Comparison of ENCODE assay signal across 12 cellular contexts in genomic region chrX:40016702-40017101, GRCh38.
DNase-seq lines count a peak whose midpoint lies in the region; ATAC-seq, FAIRE-seq and TF ChIP-seq lines count a peak whose summit lies in the region.
"Had no signal": no experiment of that assay in that cellular context is flagged by ENCODE, and none has a peak within 500 bp of the region (broad histone marks: within the 10 kb centered on the region; RNA-seq: fewer than 3 reads in every experiment).

No MANE protein-coding gene starts in this region.

- no peak overlapping the region for H2BK120ac ChIP-seq in mesenchymal stem cell (ENCODE audit: low read depth, low read length)

- H3K79me1 ChIP-seq in mesenchymal stem cell (replicated peaks; ENCODE audit: low read length, poor library complexity, severe bottlenecking), result no peaks in the 10 kb centered on the region

- no peak overlapping the region for H3K9ac ChIP-seq in K562 (ENCODE audit: insufficient read depth in 1 of 2, low read depth in 2 of 2, low read length in 2 of 2)
- no peak overlapping the region for H3K9ac ChIP-seq in mesenchymal stem cell (ENCODE audit: low read length)

- peaks cover 10% of the 10 kb centered on the region for H3K4me1 Mint-ChIP-seq in activated CD4-positive, alpha-beta T cell treated with anti-CD3 and anti-CD28 coated beads for 36 hours
- H3K4me1 Mint-ChIP-seq in CD4-positive, alpha-beta T cell (ENCODE audit: low read depth), result peaks cover 10% of the 10 kb centered on the region
- H3K4me1 Mint-ChIP-seq in chondrocyte (ENCODE audit: low read depth), result peaks cover 6% of the 10 kb centered on the region

- H2AFZ ChIP-seq in K562 (ENCODE audit: low read depth, low read length) (no peak overlapping the region), mesenchymal stem cell (ENCODE audit: low read depth, low read length) (no peak overlapping the region)

- H3K27me3 Mint-ChIP-seq in activated CD4-positive, alpha-beta T cell treated with anti-CD3 and anti-CD28 coated beads for 36 hours, result peaks cover 4% of the 10 kb centered on the region
- no peaks in the 10 kb centered on the region for H3K27me3 Mint-ChIP-seq in CD4-positive, alpha-beta T cell
- H3K27me3 Mint-ChIP-seq in chondrocyte (ENCODE audit: low read depth), result no peaks in the 10 kb centered on the region

- H3K27ac Mint-ChIP-seq in activated CD4-positive, alpha-beta T cell treated with anti-CD3 and anti-CD28 coated beads for 36 hours, result no peak overlapping the region
- H3K27ac Mint-ChIP-seq in CD4-positive, alpha-beta T cell, result no peak overlapping the region
- H3K27ac Mint-ChIP-seq in chondrocyte (ENCODE audit: unreplicated experiment), result no peak overlapping the region

- H3K27me3 ChIP-seq in CD4-positive, alpha-beta T cell (ENCODE audit: control insufficient read depth, insufficient read depth, low read length), result peaks cover 16% of the 10 kb centered on the region
- H3K27me3 ChIP-seq in K562 (ENCODE audit: control insufficient read depth in 2 of 2, insufficient read depth in 2 of 2, low read length in 2 of 2), result no peaks in the 10 kb centered on the region
- H3K27me3 ChIP-seq in mesenchymal stem cell (ENCODE audit: control insufficient read depth in 1 of 2, insufficient read depth in 1 of 2, low read length in 2 of 2), result peaks cover 0 to 20% of the 10 kb centered on the region in 2 experiments

- no peak overlapping the region for H2BK15ac ChIP-seq in mesenchymal stem cell (ENCODE audit: low read depth, poor library complexity, severe bottlenecking)

- no peak for TF ChIP-seq CTCF in CD4-positive, alpha-beta T cell (IDR thresholded peaks at IDR 0.05)
- no peak for TF ChIP-seq CTCF in HEK293 (tag by site-specific recombination; IDR thresholded peaks at IDR 0.05)
- TF ChIP-seq CTCF in K562 (IDR thresholded peaks at IDR 0.05 in 2 of 3, conservative IDR thresholded peaks at IDR 0.05 in 1 of 3; ENCODE audit: insufficient read depth in 2 of 3, low read depth in 1 of 3, low read length in 3 of 3), result no peak
- no peak for TF ChIP-seq CTCF in chondrocyte (IDR thresholded peaks at IDR 0.05)

- H2BK12ac ChIP-seq in mesenchymal stem cell (ENCODE audit: low read length in 2 of 2), result no peak overlapping the region

- no peaks in the 10 kb centered on the region; the same call in 2 of the 3 replicates for H3K79me2 ChIP-seq in K562 (ENCODE audit: control insufficient read depth, insufficient read depth, low read length)

- H3K4me3 Mint-ChIP-seq in activated CD4-positive, alpha-beta T cell treated with anti-CD3 and anti-CD28 coated beads for 36 hours, result no peak overlapping the region
- peak overlapping the region; percentile 66 for H3K4me3 Mint-ChIP-seq in CD4-positive, alpha-beta T cell
- no peak overlapping the region for H3K4me3 Mint-ChIP-seq in chondrocyte (ENCODE audit: unreplicated experiment)

- H3K4me1 ChIP-seq in HEK293 (ENCODE audit: control insufficient read depth, insufficient read depth, low read length) (no peaks in the 10 kb centered on the region; the same call in 1 of the 2 replicates), K562 (replicated peaks in 1 of 2; ENCODE audit: control insufficient read depth in 2 of 2, insufficient read depth in 2 of 2, low read length in 2 of 2) (peaks cover 0 to 33% of the 10 kb centered on the region in 2 experiments; a peak in 3 of 5 replicates), mesenchymal stem cell (ENCODE audit: control insufficient read depth, insufficient read depth, low read depth, low read length) (peaks cover 18% of the 10 kb centered on the region)

- H4K8ac ChIP-seq in mesenchymal stem cell (ENCODE audit: low read length), result no peak overlapping the region

- CTCF ChIA-PET in activated CD4-positive, alpha-beta T cell treated with anti-CD3 and anti-CD28 coated beads for 36 hours (lab: Charles Lee), result no interaction called here
- CTCF ChIA-PET in CD4-positive, alpha-beta T cell (lab: Charles Lee), result no interaction called here
- CTCF ChIA-PET in HEK293 (lab: Yijun Ruan, JAX), result interaction anchor here (0.7 kb wide), 1 partner anchor 1238 kb away, joined by 3 read pairs; no protein-coding TSS in a partner anchor
- CTCF ChIA-PET in K562 (lab: Yijun Ruan, JAX; ENCODE audit: low intra/inter-chr PET ratio), result no interaction called here

- no peak for FAIRE-seq in K562 (lab: Jason Lieb, UNC)
- FAIRE-seq: A204.1, H54 had no signal

- no peaks in the 10 kb centered on the region for H4K20me1 ChIP-seq in K562 (replicated peaks; ENCODE audit: control insufficient read depth, insufficient read depth, low read length)

- H3K14ac ChIP-seq in mesenchymal stem cell (ENCODE audit: low read length in 2 of 2), result no peak overlapping the region

- intact Hi-C loops in activated CD4-positive, alpha-beta T cell treated with anti-CD3 and anti-CD28 coated beads for 36 hours (cut with DNase I, micrococcal nuclease), result no loop called here
- intact Hi-C loops in CD4-positive, alpha-beta T cell (cut with DNase I, micrococcal nuclease), result no loop called here
- intact Hi-C loops in K562 (cut with micrococcal nuclease), result loop anchor here (10.0 kb wide), 2 partner anchors 78 to 158 kb away; partner anchors contain the start of gene BCOR

- in situ Hi-C loops in K562 (cut with MboI), result no loop called here

- H3K9me3 Mint-ChIP-seq in activated CD4-positive, alpha-beta T cell treated with anti-CD3 and anti-CD28 coated beads for 36 hours (ENCODE audit: low read depth), result peaks cover 4% of the 10 kb centered on the region
- no peaks in the 10 kb centered on the region for H3K9me3 Mint-ChIP-seq in CD4-positive, alpha-beta T cell
- peaks cover 14% of the 10 kb centered on the region for H3K9me3 Mint-ChIP-seq in chondrocyte (ENCODE audit: low read depth)

- POLR2A ChIA-PET in activated CD4-positive, alpha-beta T cell treated with anti-CD3 and anti-CD28 coated beads for 36 hours (lab: Charles Lee), result no interaction called here
- POLR2A ChIA-PET in CD4-positive, alpha-beta T cell (lab: Charles Lee), result interaction anchor here (0.6 kb wide), 1 partner anchor 161 kb away, joined by 3 read pairs; no protein-coding TSS in a partner anchor
- POLR2A ChIA-PET in HEK293 (lab: Yijun Ruan, JAX) (no interaction called here), K562 (lab: Yijun Ruan, JAX) (no interaction called here)

- H3K18ac ChIP-seq in mesenchymal stem cell (ENCODE audit: low read depth in 1 of 2, low read length in 2 of 2), result no peak overlapping the region

- no peak overlapping the region for H3K4ac ChIP-seq in mesenchymal stem cell (ENCODE audit: low read depth in 1 of 2, low read length in 2 of 2)

- TF ChIP-seq POLR2A in K562 (conservative IDR thresholded peaks at IDR 0.05), result no peak

- H3K23ac ChIP-seq in mesenchymal stem cell (ENCODE audit: low read length in 2 of 2), result no peak overlapping the region

- TF ChIP-seq EP300 in K562 (IDR thresholded peaks at IDR 0.05; ENCODE audit: low read length), result no peak

- no peak for ATAC-seq in activated CD4-positive, alpha-beta T cell treated with anti-CD3 and anti-CD28 coated beads for 36 hours
- ATAC-seq in CD4-positive, alpha-beta T cell (ENCODE audit: poor library complexity), result no peak
- ATAC-seq in K562, result no peak
- ATAC-seq: HCT116 had no signal

- no peak overlapping the region for H2BK5ac ChIP-seq in mesenchymal stem cell (ENCODE audit: low read depth, low read length, poor library complexity, severe bottlenecking)

- DNase-seq in activated CD4-positive, alpha-beta T cell treated with anti-CD3 and anti-CD28 coated beads for 36 hours, result peak; percentile 19
- no peak for DNase-seq in activated CD4-positive, alpha-beta T cell treated with anti-CD3 and anti-CD28 coated beads, Interleukin-2, amount 50 U/mL, for 1 hour
- DNase-seq in CD4-positive, alpha-beta T cell, result no peak
- DNase-seq in K562 (ENCODE audit: extremely low read depth in 1 of 4, low spot score in 3 of 4) (no peak), chondrocyte (ENCODE audit: low spot score) (no peak), mesenchymal stem cell (no peak)
- DNase-seq: DMS79, KBM-7 had no signal

- no peak overlapping the region for H3K27ac ChIP-seq in CD4-positive, alpha-beta T cell (ENCODE audit: low read depth, low read length)
- H3K27ac ChIP-seq in HEK293 (ENCODE audit: extremely low read depth, low read depth, low read length) (no peak overlapping the region), K562 (ENCODE audit: extremely low read depth, low read depth, low read length) (no peak overlapping the region), mesenchymal stem cell (ENCODE audit: low read length, poor library complexity, severe bottlenecking) (no peak overlapping the region)

- H3K36me3 ChIP-seq in HEK293 (ENCODE audit: control insufficient read depth in 2 of 2, insufficient read depth in 1 of 2, low read length in 2 of 2) (no peaks in the 10 kb centered on the region), K562 (ENCODE audit: control insufficient read depth, insufficient read depth, low read length) (no peaks in the 10 kb centered on the region), mesenchymal stem cell (ENCODE audit: control insufficient read depth in 1 of 2, insufficient read depth in 2 of 2, low read depth in 1 of 2, low read length in 2 of 2) (no peaks in the 10 kb centered on the region)

- H4K91ac ChIP-seq in mesenchymal stem cell (ENCODE audit: low read length), result no peak overlapping the region

- H3K4me3 ChIP-seq in HEK293 (ENCODE audit: low read depth, low read length) (no peak overlapping the region), K562 (no peak overlapping the region), mesenchymal stem cell (ENCODE audit: insufficient read depth in 1 of 2, low read depth in 1 of 2, low read length in 2 of 2) (no peak overlapping the region)

- no TSS peak for BruUV-seq in K562 (replicated peaks; lab: Mats Ljungman, UMichigan)

- H2AK5ac ChIP-seq in mesenchymal stem cell (ENCODE audit: low read length, severe bottlenecking), result no peak overlapping the region

- no peak for TF ChIP-seq RAD21 in K562 (CRISPR knock-in tag; conservative IDR thresholded peaks at IDR 0.05 in 1 of 2, IDR thresholded peaks at IDR 0.05 in 1 of 2)

- no peak overlapping the region for H3K4me2 ChIP-seq in K562 (ENCODE audit: insufficient read depth, low read length)
- no peak overlapping the region for H3K4me2 ChIP-seq in mesenchymal stem cell (ENCODE audit: low read length, poor library complexity, severe bottlenecking)

- H3K9me1 ChIP-seq in K562 (ENCODE audit: control insufficient read depth, insufficient read depth, low read length), result no peaks in the 10 kb centered on the region

- WGBS in K562 (ENCODE audit: insufficient coverage, low coverage, missing lambda C conversion rate), result 34% methylated on average over 2 of the region's 2 CpGs
- WGBS in mesenchymal stem cell, result 100% methylated on average over 1 of the region's 2 CpGs

- H3K9me3 ChIP-seq in CD4-positive, alpha-beta T cell (ENCODE audit: control insufficient read depth, low read length), result no peaks in the 10 kb centered on the region
- H3K9me3 ChIP-seq in HEK293 (ENCODE audit: control insufficient read depth, insufficient read depth, low read depth, low read length) (no peaks in the 10 kb centered on the region), K562 (replicated peaks; ENCODE audit: control insufficient read depth, insufficient read depth, low read depth, low read length) (no peaks in the 10 kb centered on the region; the same call in 1 of the 2 replicates), mesenchymal stem cell (ENCODE audit: control insufficient read depth, low read length) (peaks cover 4% of the 10 kb centered on the region)

- no peaks in the 10 kb centered on the region for H3K36me3 Mint-ChIP-seq in activated CD4-positive, alpha-beta T cell treated with anti-CD3 and anti-CD28 coated beads for 36 hours (ENCODE audit: low read depth)
- no peaks in the 10 kb centered on the region for H3K36me3 Mint-ChIP-seq in CD4-positive, alpha-beta T cell (ENCODE audit: low read depth)
- no peaks in the 10 kb centered on the region for H3K36me3 Mint-ChIP-seq in chondrocyte (ENCODE audit: low read depth)
